In the genomic region with DNA sequence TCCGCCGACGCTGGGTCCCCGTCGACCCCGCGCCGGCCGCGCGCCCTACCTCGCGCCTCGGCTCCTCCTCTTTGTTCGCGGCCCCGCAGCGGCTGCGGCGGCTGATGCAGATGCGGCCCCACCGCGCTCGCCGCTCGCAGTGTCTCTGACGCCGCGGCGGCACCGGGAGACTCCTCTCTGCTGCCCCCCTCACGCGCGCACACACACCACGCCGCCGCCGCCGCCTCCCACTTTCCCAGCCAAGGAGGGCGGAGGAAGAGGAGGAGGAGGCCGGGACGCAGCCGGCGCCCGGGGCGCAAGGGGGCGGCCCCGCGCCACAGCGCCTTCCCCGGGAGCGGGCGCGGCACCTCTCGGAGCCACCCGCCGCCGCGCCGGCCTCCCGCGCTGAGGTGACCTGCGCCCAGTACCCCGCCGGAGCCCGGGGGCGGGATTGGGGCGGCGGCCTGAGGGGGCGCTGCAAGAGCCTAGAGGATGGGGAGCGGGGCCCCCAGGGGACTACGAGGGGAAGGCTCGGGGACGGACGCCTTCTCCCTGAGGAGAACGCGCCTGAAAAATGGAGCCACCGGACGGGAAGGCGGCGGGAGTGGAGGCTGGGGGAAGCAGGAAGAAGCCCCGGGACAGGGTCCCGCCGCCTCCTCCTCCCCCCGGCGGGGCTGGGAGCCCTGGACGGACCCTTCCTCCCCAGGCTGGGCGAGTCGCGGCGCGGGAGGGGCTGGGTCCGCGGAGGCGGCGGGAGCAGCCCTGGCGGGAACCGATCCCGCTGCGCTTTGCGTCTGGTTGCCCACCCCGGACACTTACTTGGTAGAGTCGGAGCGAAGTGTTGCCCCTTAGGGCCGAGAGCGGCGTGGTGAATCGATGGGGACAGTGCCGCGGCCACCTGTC, we compare ENCODE assay signal across 8 cellular contexts. TPM values are rescaled to one million over a fixed set of nuclear protein-coding genes. Genes with fewer than 3 reads are reported as not detected.
DNase-seq lines count a peak whose midpoint lies in the region; ATAC-seq, FAIRE-seq and TF ChIP-seq lines count a peak whose summit lies in the region.

A gene (minus strand): TSS at position 147 of the 882 bp plus-strand sequence. CDS start 1,744 bp downstream, outside the sequence.

- peaks cover 46% of the 10 kb centered on the region for H3K27me3 ChIP-seq in OCI-LY3 (ENCODE audit: low read depth, low read length)
- no peaks in the 10 kb centered on the region for H3K27me3 ChIP-seq in astrocyte (ENCODE audit: insufficient read depth, low read length)

- TF ChIP-seq CTCF in OCI-LY3 (IDR thresholded peaks at IDR 0.05; ENCODE audit: low read depth, low read length) (peak; percentile 36), astrocyte (IDR thresholded peaks at IDR 0.05; ENCODE audit: insufficient read depth, low read depth, low read length) (peak; percentile 5)

- no peak for FAIRE-seq in astrocyte (lab: Jason Lieb, UNC)

- peak within 1 kb of the TSS; percentile 89 for H3K27ac Mint-ChIP-seq in astrocyte (ENCODE audit: unreplicated experiment)

- no peak within 1 kb of the TSS for H3K27ac ChIP-seq in OCI-LY3 (ENCODE audit: low read length)
- H3K27ac ChIP-seq in astrocyte (ENCODE audit: low read depth, low read length), result peak within 1 kb of the TSS; percentile 95

- H3K36me3 ChIP-seq in OCI-LY3 (replicated peaks; ENCODE audit: low read depth, low read length) (no peaks in the 10 kb centered on the region), astrocyte (ENCODE audit: insufficient read depth, low read length) (peaks cover 3% of the 10 kb centered on the region)

- ATAC-seq in GM19463 (IDR thresholded peaks at IDR 0.05; ENCODE audit: unreplicated experiment) (peak; percentile 62), HG03521 (IDR thresholded peaks at IDR 0.05; ENCODE audit: unreplicated experiment) (peak; percentile 51)

- no peaks in the 10 kb centered on the region for H3K36me3 Mint-ChIP-seq in astrocyte (ENCODE audit: low read depth, unreplicated experiment)

- H3K79me2 ChIP-seq in OCI-LY3 (ENCODE audit: low read length), result no peaks in the 10 kb centered on the region
- peaks cover 47% of the 10 kb centered on the region for H3K79me2 ChIP-seq in astrocyte (ENCODE audit: insufficient read depth, low read length)

- H3K27me3 Mint-ChIP-seq in astrocyte (ENCODE audit: low read depth, unreplicated experiment), result no peaks in the 10 kb centered on the region

- DNase-seq in EL (peak; percentile 93), astrocyte (ENCODE audit: low read depth) (peak; percentile 74), hepatic stellate cell (ENCODE audit: low spot score) (peak; percentile 80), pulmonary artery endothelial cell (ENCODE audit: low read depth, low spot score) (peak; percentile 57)
- no peak for DNase-seq in effector CD8-positive, alpha-beta T cell (lab: John Stamatoyannopoulos, UW)

- H3K9me3 ChIP-seq in OCI-LY3 (ENCODE audit: insufficient read depth, low read length) (no peaks in the 10 kb centered on the region), astrocyte (ENCODE audit: insufficient read depth, low read depth, low read length) (no peaks in the 10 kb centered on the region)

- peak within 1 kb of the TSS; percentile 84 for H3K4me3 ChIP-seq in OCI-LY3 (ENCODE audit: low read length)
- H3K4me3 ChIP-seq in astrocyte (ENCODE audit: insufficient read depth, low read depth, low read length), result peak within 1 kb of the TSS; percentile 95

- H3K4me1 ChIP-seq in OCI-LY3 (ENCODE audit: low read length) (peaks cover 20% of the 10 kb centered on the region), astrocyte (ENCODE audit: insufficient read depth, low read length) (peaks cover 36% of the 10 kb centered on the region)

- peak within 1 kb of the TSS; percentile 96 for H3K4me3 Mint-ChIP-seq in astrocyte (ENCODE audit: unreplicated experiment)

- peak within 1 kb of the TSS; percentile 66 for H3K9ac ChIP-seq in OCI-LY3 (ENCODE audit: low read length)
- peak within 1 kb of the TSS; percentile 98 for H3K9ac ChIP-seq in astrocyte (ENCODE audit: low read length)

- H3K4me2 ChIP-seq in OCI-LY3 (ENCODE audit: low read length) (peak within 1 kb of the TSS; percentile 83), astrocyte (ENCODE audit: low read length) (peak within 1 kb of the TSS; percentile 89)

- H4K20me1 ChIP-seq in OCI-LY3 (ENCODE audit: insufficient read depth, low read length) (no peaks in the 10 kb centered on the region), astrocyte (ENCODE audit: insufficient read depth, low read length) (peaks cover 16% of the 10 kb centered on the region)

- H3K4me1 Mint-ChIP-seq in astrocyte (ENCODE audit: low read depth, unreplicated experiment), result peaks cover 36% of the 10 kb centered on the region

- no peaks in the 10 kb centered on the region for H3K9me3 Mint-ChIP-seq in astrocyte (ENCODE audit: unreplicated experiment)

- H2AFZ ChIP-seq in OCI-LY3 (ENCODE audit: low read depth, low read length) (peak within 1 kb of the TSS; percentile 65), astrocyte (ENCODE audit: low read depth, low read length) (peak within 1 kb of the TSS; percentile 70)

RNA-seq across cellular contexts. Expression of the gene that starts here (rescaled TPM):
- total RNA-seq in astrocyte (20.8 and 25.9 TPM in 2 replicates), pulmonary artery endothelial cell (18.4 and 21.3 TPM in 2 replicates)
